Comparison of ENCODE assay signal across 1 cellular context in genomic region chr1:55869050-55869449, GRCh38.
TF ChIP-seq lines count a peak whose summit lies in the region.

No MANE protein-coding gene starts in this region.

TF ChIP-seq in IMR-90, 13 proteins besides CTCF, POLR2A, EP300 and RAD21:
- TF ChIP-seq ELK1 (IDR thresholded peaks at IDR 0.05; ENCODE audit: borderline replicate concordance, low read depth, low read length) (no peak), MXI1 (IDR thresholded peaks at IDR 0.05; ENCODE audit: borderline replicate concordance, low read depth, low read length) (no peak), RFX5 (IDR thresholded peaks at IDR 0.05; ENCODE audit: low read depth, low read length) (no peak), CHD1 (IDR thresholded peaks at IDR 0.05; ENCODE audit: low read depth, low read length) (no peak), CEBPB (IDR thresholded peaks at IDR 0.05; ENCODE audit: low read depth, low read length) (no peak), NFE2L2 (IDR thresholded peaks at IDR 0.05; ENCODE audit: low read depth, low read length) (no peak), USF2 (IDR thresholded peaks at IDR 0.05; ENCODE audit: low read depth, low read length) (no peak), FOS (IDR thresholded peaks at IDR 0.05; ENCODE audit: low read depth, low read length) (no peak), MAZ (IDR thresholded peaks at IDR 0.05; ENCODE audit: borderline replicate concordance, low read depth, low read length) (no peak), RCOR1 (IDR thresholded peaks at IDR 0.05; ENCODE audit: insufficient replicate concordance, low read length) (no peak), BHLHE40 (IDR thresholded peaks at IDR 0.05; ENCODE audit: low read depth, low read length) (no peak)
TF ChIP-seq in IMR-90: peak in this region for 0.
